30 cellular contexts compared by ENCODE assay signal in genomic region chr2:2756886-2757285, GRCh38.
"Had no signal": no experiment of that assay in that cellular context is flagged by ENCODE, and none has a peak within 500 bp of the region (broad histone marks: within the 10 kb centered on the region; RNA-seq: fewer than 3 reads in every experiment).

No MANE protein-coding gene starts in this region.

- H3K36me3 ChIP-seq: ovary, right lobe of liver, sigmoid colon, suprapubic skin, tibial artery, transverse colon, upper lobe of right lung, uterus had no signal

- H3K9me3 ChIP-seq: ovary, right lobe of liver, suprapubic skin, testis, upper lobe of right lung, uterus had no signal

- H3K27me3 ChIP-seq: ovary, right lobe of liver, sigmoid colon, suprapubic skin, testis, transverse colon, upper lobe of right lung, uterus had no signal

- H3K27me3 Mint-ChIP-seq: naive B cell; naive thymus-derived CD8-positive, alpha-beta T cell; natural killer cell treated with Interleukin-12 subunit alpha and Interleukin-12 subunit beta and Interleukin-15 and Interleukin-18, amount 100 ng/mL, for 72 hours; stimulated activated memory B cell treated with anti-CD40 and anti-IgM and Interleukin-4, amounts not matched to agents 10 μg/mL and 1 μg/mL and 100 μg/mL, for 72 hours; stimulated activated naive CD8-positive, alpha-beta T cell treated with anti-CD3 and anti-CD28 coated beads, Interleukin-15, amount 100 ng/mL, for 72 hours had no signal

- H3K27ac Mint-ChIP-seq: naive thymus-derived CD8-positive, alpha-beta T cell; natural killer cell treated with Interleukin-12 subunit alpha and Interleukin-12 subunit beta and Interleukin-15 and Interleukin-18, amount 100 ng/mL, for 72 hours; nephron progenitor cell; progenitor cell of endocrine pancreas; stimulated activated memory B cell treated with anti-CD40 and anti-IgM and Interleukin-4, amounts not matched to agents 10 μg/mL and 1 μg/mL and 100 μg/mL, for 72 hours; stimulated activated naive CD8-positive, alpha-beta T cell treated with anti-CD3 and anti-CD28 coated beads, Interleukin-15, amount 100 ng/mL, for 72 hours; type B pancreatic cell had no signal

- H3K4me3 ChIP-seq: ovary, psoas muscle, right lobe of liver, sigmoid colon, suprapubic skin, testis, tibial artery, transverse colon, upper lobe of right lung, uterus had no signal

- H3K4me1 ChIP-seq: psoas muscle, right lobe of liver, sigmoid colon, suprapubic skin, testis, tibial artery, transverse colon, upper lobe of right lung, uterus had no signal

- ATAC-seq: naive thymus-derived CD8-positive, alpha-beta T cell; psoas muscle; right cardiac atrium; right lobe of liver; stimulated activated memory B cell treated with anti-CD40 and anti-IgM and Interleukin-4, amounts not matched to agents 10 μg/mL and 1 μg/mL and 100 μg/mL, for 72 hours; stimulated activated naive CD8-positive, alpha-beta T cell treated with anti-CD3 and anti-CD28 coated beads, Interleukin-15, amount 100 ng/mL, for 72 hours; stimulated activated naive CD8-positive, alpha-beta T cell treated with anti-CD3 and anti-CD28 coated beads, Interleukin-15, Interleukin-2, amounts not matched to agents 100 U/mL and 50 U/mL, for 24 hours; upper lobe of right lung had no signal

- H3K9me3 Mint-ChIP-seq: natural killer cell treated with Interleukin-12 subunit alpha and Interleukin-12 subunit beta and Interleukin-15 and Interleukin-18, amount 100 ng/mL, for 72 hours; type B pancreatic cell had no signal

- H3K27ac ChIP-seq: ovary, psoas muscle, right lobe of liver, sigmoid colon, suprapubic skin, testis, tibial artery, transverse colon, upper lobe of right lung, uterus had no signal

- H3K4me3 Mint-ChIP-seq: naive thymus-derived CD8-positive, alpha-beta T cell; natural killer cell treated with Interleukin-12 subunit alpha and Interleukin-12 subunit beta and Interleukin-15 and Interleukin-18, amount 100 ng/mL, for 72 hours; nephron progenitor cell; neural crest cell; stimulated activated memory B cell treated with anti-CD40 and anti-IgM and Interleukin-4, amounts not matched to agents 10 μg/mL and 1 μg/mL and 100 μg/mL, for 72 hours; stimulated activated naive CD8-positive, alpha-beta T cell treated with anti-CD3 and anti-CD28 coated beads, Interleukin-15, amount 100 ng/mL, for 72 hours; type B pancreatic cell had no signal

- DNase-seq: naive B cell; naive thymus-derived CD8-positive, alpha-beta T cell; nephron progenitor cell; occipital lobe; ovary; psoas muscle; right cardiac atrium; right lobe of liver; sigmoid colon; small intestine; stimulated activated CD4-positive, alpha-beta T cell treated with anti-CD3 and anti-CD28 coated beads, Interleukin-12 subunit alpha, Interleukin-12 subunit beta, amount 100 ng/mL, for 4 hours; stimulated activated CD4-positive, alpha-beta T cell treated with anti-CD3 and anti-CD28 coated beads, Interleukin-1b, Interleukin-23, amount 100 ng/mL, for 48 hours; stimulated activated CD4-positive, alpha-beta T cell treated with anti-CD3 and anti-CD28 coated beads, Interleukin-4, amount 100 ng/mL, for 1 hour; stimulated activated CD4-positive, alpha-beta T cell treated with anti-CD3 and anti-CD28 coated beads, Interleukin-4, amount 100 ng/mL, for 4 hours; stimulated activated CD8-positive, alpha-beta memory T cell treated with anti-CD3 and anti-CD28 coated beads, Interleukin-4, amount 100 ng/mL, for 48 hours; stimulated activated naive CD4-positive, alpha-beta T cell; stimulated activated naive CD8-positive, alpha-beta T cell treated with anti-CD3 and anti-CD28 coated beads, Interleukin-15, amount 100 ng/mL, for 72 hours; stimulated activated naive CD8-positive, alpha-beta T cell treated with anti-CD3 and anti-CD28 coated beads, Interleukin-15, Interleukin-2, amounts not matched to agents 100 U/mL and 50 U/mL, for 24 hours; substantia nigra; testis; tibial artery; transverse colon; upper lobe of right lung; uterus had no signal

- H3K4me1 Mint-ChIP-seq: naive B cell; naive thymus-derived CD8-positive, alpha-beta T cell; neural crest cell; stimulated activated memory B cell treated with anti-CD40 and anti-IgM and Interleukin-4, amounts not matched to agents 10 μg/mL and 1 μg/mL and 100 μg/mL, for 72 hours; stimulated activated naive CD8-positive, alpha-beta T cell treated with anti-CD3 and anti-CD28 coated beads, Interleukin-15, amount 100 ng/mL, for 72 hours had no signal

- H3K36me3 Mint-ChIP-seq: naive B cell; natural killer cell treated with Interleukin-12 subunit alpha and Interleukin-12 subunit beta and Interleukin-15 and Interleukin-18, amount 100 ng/mL, for 72 hours; stimulated activated memory B cell treated with anti-CD40 and anti-IgM and Interleukin-4, amounts not matched to agents 10 μg/mL and 1 μg/mL and 100 μg/mL, for 72 hours; type B pancreatic cell had no signal
